10 cellular contexts compared by ENCODE assay signal in the genomic region with DNA sequence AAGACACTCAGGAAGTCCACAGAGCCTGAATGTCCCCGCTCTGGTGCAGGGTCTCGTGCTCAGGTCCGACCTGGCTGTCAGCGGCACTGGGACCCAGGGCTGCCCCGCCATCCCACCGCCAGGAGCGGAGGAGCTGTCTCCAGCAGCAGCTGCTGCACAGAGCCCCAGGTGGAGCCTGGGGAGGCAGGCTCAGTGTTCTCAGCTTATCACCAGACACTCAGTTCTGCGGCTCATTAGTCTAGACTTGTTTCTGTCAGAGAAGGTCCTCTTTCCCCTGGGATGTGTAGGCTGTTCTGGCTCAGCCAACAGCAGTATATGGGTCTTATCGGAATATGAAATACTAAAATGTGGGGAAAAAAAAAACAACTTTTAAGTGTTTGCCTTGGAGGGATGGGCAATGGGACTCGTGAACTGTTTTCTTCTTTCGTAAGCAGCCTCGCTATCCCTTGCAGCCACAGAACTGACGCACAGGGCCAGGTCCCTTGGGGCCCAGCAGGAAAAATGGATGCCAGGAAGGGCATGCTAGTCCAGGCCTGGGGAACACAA.
A peak's percentile ranks its signal among the peaks of the same experiment; 100 is the strongest.
DNase-seq lines count a peak whose midpoint lies in the region; ATAC-seq, FAIRE-seq and TF ChIP-seq lines count a peak whose summit lies in the region.
"Had no signal": no experiment of that assay in that cellular context is flagged by ENCODE, and none has a peak within 500 bp of the region (broad histone marks: within the 10 kb centered on the region; RNA-seq: fewer than 3 reads in every experiment).

No MANE protein-coding gene starts in this region.

- CTCF ChIA-PET in HepG2 (lab: Yijun Ruan, JAX; ENCODE audit: low intra/inter-chr PET ratio, low total read pairs): no interaction called here
- CTCF ChIA-PET in H1 (lab: Charles Lee; ENCODE audit: partially characterized antibody): interaction anchor here (0.9 to 1.9 kb wide), 2 partner anchors 32 to 37 kb away, joined by 5 to 12 read pairs; no protein-coding TSS in a partner anchor

- H3K4me1 ChIP-seq in HepG2 (ENCODE audit: insufficient read depth, low read length) (peaks cover 57% of the 10 kb centered on the region), right lobe of liver (no peaks in the 10 kb centered on the region), H1 (replicated peaks in 1 of 4; ENCODE audit: control insufficient read depth in 3 of 4, insufficient read depth in 4 of 4, low read length in 3 of 4) (peaks cover 0 to 14% (median 4%) of the 10 kb centered on the region in 4 experiments; a peak in 4 of 7 replicates), mesenchymal stem cell (ENCODE audit: control insufficient read depth, insufficient read depth, low read depth, low read length) (peaks cover 7% of the 10 kb centered on the region)

- DNase-seq in HepG2 (ENCODE audit: low spot score) (no peak), right lobe of liver (no peak), H1 (ENCODE audit: low read depth in 1 of 2, low spot score in 2 of 2) (no peak), mesenchymal stem cell (no peak), cerebellar cortex (ENCODE audit: low spot score) (no peak), DMS153 (lab: John Stamatoyannopoulos, UW) (no peak), activated gamma-delta T cell treated with Interleukin-2 at 50 U/mL for 16 hours (no peak)
- no peak for DNase-seq in stimulated activated CD4-positive, alpha-beta T cell treated with anti-CD3 and anti-CD28 coated beads, Interleukin-2, amount 100 ng/mL, for 48 hours
- DNase-seq: dorsolateral prefrontal cortex; NK-92 treated with Interleukin-12 subunit alpha and Interleukin-12 subunit beta, amount 100 ng/mL, for 24 hours had no signal

- H2BK5ac ChIP-seq in H1 (ENCODE audit: low read depth, low read length): no peak overlapping the region
- H2BK5ac ChIP-seq in mesenchymal stem cell (ENCODE audit: low read depth, low read length, poor library complexity, severe bottlenecking): no peak overlapping the region

- no peaks in the 10 kb centered on the region for H3K79me2 ChIP-seq in HepG2 (ENCODE audit: insufficient read depth, low read length)
- no peaks in the 10 kb centered on the region for H3K79me2 ChIP-seq in H1 (ENCODE audit: control insufficient read depth in 1 of 2, insufficient read depth in 2 of 2, low read length in 2 of 2)

- no peak overlapping the region for H2BK12ac ChIP-seq in H1 (ENCODE audit: low read depth, low read length)
- H2BK12ac ChIP-seq in mesenchymal stem cell (ENCODE audit: low read length in 2 of 2): peak overlapping the region in 1 of 2 experiments; percentile 37

- H3K14ac ChIP-seq in H1 (ENCODE audit: insufficient read length) (no peak overlapping the region), mesenchymal stem cell (ENCODE audit: low read length in 2 of 2) (no peak overlapping the region)

- no peaks in the 10 kb centered on the region for H3K79me1 ChIP-seq in H1 (ENCODE audit: low read depth, low read length)
- H3K79me1 ChIP-seq in mesenchymal stem cell (replicated peaks; ENCODE audit: low read length, poor library complexity, severe bottlenecking): no peaks in the 10 kb centered on the region

- H2AFZ ChIP-seq in HepG2 (ENCODE audit: low read length) (no peak overlapping the region), H1 (ENCODE audit: low read length) (no peak overlapping the region), mesenchymal stem cell (ENCODE audit: low read depth, low read length) (no peak overlapping the region)

- H4K20me1 ChIP-seq in HepG2 (ENCODE audit: insufficient read depth, low read length): no peaks in the 10 kb centered on the region
- H4K20me1 ChIP-seq in H1 (replicated peaks in 1 of 2; ENCODE audit: control insufficient read depth in 1 of 2, insufficient read depth in 2 of 2, low read length in 2 of 2): no peaks in the 10 kb centered on the region

- no peaks in the 10 kb centered on the region for H3K23me2 ChIP-seq in H1 (ENCODE audit: low read depth, low read length)

- peak overlapping the region; percentile 13 for H4K91ac ChIP-seq in H1 (replicated peaks; ENCODE audit: insufficient read length, low read length)
- no peak overlapping the region for H4K91ac ChIP-seq in mesenchymal stem cell (ENCODE audit: low read length)

- WGBS in HepG2 (ENCODE audit: low lambda C conversion rate): 19% methylated on average over 7 of the region's 13 CpGs
- WGBS in right lobe of liver (ENCODE audit: insufficient coverage, low coverage, low lambda C conversion rate, missing lambda C conversion rate): 84% methylated on average over 3 of the region's 13 CpGs
- WGBS in H1 (ENCODE audit: extremely low coverage in 1 of 2, insufficient coverage in 1 of 2, insufficient read length in 1 of 2, insufficient replicate concordance in 2 of 2, low coverage in 1 of 2, low lambda C conversion rate in 2 of 2, missing lambda C conversion rate in 1 of 2), 2 experiments: 92% methylated on average over 13 of the region's 13 CpGs; no CpG with 5 or more reads in 1 of the 2 experiments
- WGBS in mesenchymal stem cell: 84% methylated on average over 13 of the region's 13 CpGs

- BruUV-seq in HepG2 (replicated peaks; lab: Mats Ljungman, UMichigan): no TSS peak

- no peak overlapping the region for H4K8ac ChIP-seq in H1 (ENCODE audit: extremely low read depth, insufficient read depth, low read length)
- H4K8ac ChIP-seq in mesenchymal stem cell (ENCODE audit: low read length): no peak overlapping the region

- intact Hi-C loops in HepG2 (cut with micrococcal nuclease; ENCODE audit: unreplicated experiment): no loop called here
- intact Hi-C loops in right lobe of liver (cut with DNase I): no loop called here

- H3K9ac ChIP-seq in HepG2 (ENCODE audit: insufficient read depth, low read depth, low read length) (no peak overlapping the region), H1 (replicated peaks in 1 of 4; ENCODE audit: extremely low read depth in 1 of 4, low read depth in 3 of 4, low read length in 3 of 4) (no peak overlapping the region), mesenchymal stem cell (ENCODE audit: low read length) (peak overlapping the region; percentile 67)

- no peak for TF ChIP-seq EP300 in HepG2 (IDR thresholded peaks at IDR 0.05; ENCODE audit: low read depth in 2 of 2, low read length in 2 of 2)
- no peak for TF ChIP-seq EP300 in HepG2 (CRISPR knock-in tag; IDR thresholded peaks at IDR 0.05; ENCODE audit: borderline replicate concordance)
- no peak for TF ChIP-seq EP300 in H1 (IDR thresholded peaks at IDR 0.05; ENCODE audit: borderline replicate concordance in 1 of 2, low read depth in 2 of 2, low read length in 2 of 2)

- TF ChIP-seq POLR2A in HepG2 (IDR thresholded peaks at IDR 0.05; ENCODE audit: insufficient read depth in 1 of 2, low read depth in 2 of 2, low read length in 2 of 2) (no peak), right lobe of liver (IDR thresholded peaks at IDR 0.05) (no peak), H1 (IDR thresholded peaks at IDR 0.05; ENCODE audit: control extremely low read depth in 1 of 2, low read depth in 2 of 2, low read length in 2 of 2) (no peak)

- no peak overlapping the region for H2BK20ac ChIP-seq in H1 (ENCODE audit: low read length)

- no peak for TF ChIP-seq CTCF in HepG2 (CRISPR knock-in tag; IDR thresholded peaks at IDR 0.05)
- TF ChIP-seq CTCF in right lobe of liver (IDR thresholded peaks at IDR 0.05): no peak
- no peak for TF ChIP-seq CTCF in H1 (IDR thresholded peaks at IDR 0.05; ENCODE audit: control extremely low read depth in 1 of 3, insufficient read depth in 1 of 3, low read depth in 1 of 3, low read length in 3 of 3)

- H3K27ac ChIP-seq in HepG2 (ENCODE audit: extremely low read length, insufficient read depth, low read length) (no peak overlapping the region), right lobe of liver (no peak overlapping the region), H1 (ENCODE audit: low read depth, low read length) (no peak overlapping the region), mesenchymal stem cell (ENCODE audit: low read length, poor library complexity, severe bottlenecking) (no peak overlapping the region)

- H3K18ac ChIP-seq in H1 (ENCODE audit: extremely low read depth, low read length) (no peak overlapping the region), mesenchymal stem cell (ENCODE audit: low read depth in 1 of 2, low read length in 2 of 2) (no peak overlapping the region)

- H3K36me3 ChIP-seq in HepG2 (replicated peaks in 1 of 2; ENCODE audit: control insufficient read depth in 1 of 2, insufficient read depth in 2 of 2, low read length in 2 of 2) (no peaks in the 10 kb centered on the region), right lobe of liver (no peaks in the 10 kb centered on the region), H1 (ENCODE audit: control insufficient read depth in 2 of 4, insufficient read depth in 4 of 4, low read length in 3 of 4) (no peaks in the 10 kb centered on the region), mesenchymal stem cell (ENCODE audit: control insufficient read depth in 1 of 2, insufficient read depth in 2 of 2, low read depth in 1 of 2, low read length in 2 of 2) (peaks cover 0 to 4% of the 10 kb centered on the region in 2 experiments)

- no peak overlapping the region for H4K5ac ChIP-seq in H1 (ENCODE audit: insufficient read length, low read depth, low read length)

- no peak overlapping the region for H3K23ac ChIP-seq in H1 (ENCODE audit: insufficient read length)
- H3K23ac ChIP-seq in mesenchymal stem cell (ENCODE audit: low read length in 2 of 2): no peak overlapping the region

- no peak overlapping the region for H3K4me3 ChIP-seq in HepG2 (replicated peaks in 1 of 3; ENCODE audit: insufficient read depth in 1 of 3, low read depth in 2 of 3, low read length in 3 of 3)
- H3K4me3 ChIP-seq in right lobe of liver: no peak overlapping the region
- H3K4me3 ChIP-seq in H1 (ENCODE audit: extremely low read depth in 1 of 4, insufficient read depth in 2 of 4, low read depth in 3 of 4, low read length in 4 of 4): no peak overlapping the region
- H3K4me3 ChIP-seq in mesenchymal stem cell (ENCODE audit: insufficient read depth in 1 of 2, low read depth in 1 of 2, low read length in 2 of 2): no peak overlapping the region
- H3K4me3 ChIP-seq: dorsolateral prefrontal cortex had no signal

- H2AK5ac ChIP-seq in H1 (ENCODE audit: low read depth, low read length) (no peak overlapping the region), mesenchymal stem cell (ENCODE audit: low read length, severe bottlenecking) (no peak overlapping the region)

- TF ChIP-seq RAD21 in HepG2 (CRISPR knock-in tag; IDR thresholded peaks at IDR 0.05) (no peak), H1 (IDR thresholded peaks at IDR 0.05 in 1 of 2, conservative IDR thresholded peaks at IDR 0.05 in 1 of 2; ENCODE audit: low read depth in 2 of 2, low read length in 2 of 2) (no peak)

- H3K4me2 ChIP-seq in HepG2 (ENCODE audit: low read depth, low read length): no peak overlapping the region
- no peak overlapping the region for H3K4me2 ChIP-seq in H1 (ENCODE audit: insufficient read depth in 1 of 2, low read depth in 2 of 2, low read length in 2 of 2)
- no peak overlapping the region for H3K4me2 ChIP-seq in mesenchymal stem cell (ENCODE audit: low read length, poor library complexity, severe bottlenecking)

- FAIRE-seq in HepG2 (lab: Jason Lieb, UNC): no peak
- no peak for FAIRE-seq in H1 (lab: Jason Lieb, UNC)

- ATAC-seq in HepG2: peak; percentile 42
- no peak for ATAC-seq in right lobe of liver

- no peak overlapping the region for H2BK120ac ChIP-seq in H1 (replicated peaks; ENCODE audit: low read depth, low read length)
- no peak overlapping the region for H2BK120ac ChIP-seq in mesenchymal stem cell (ENCODE audit: low read depth, low read length)

- in situ Hi-C loops in HepG2 (cut with HindIII; ENCODE audit: extremely low pct_ligation_motif_present, low pct_unique_long_range_greater_than_20kb): no loop called here

- no peak overlapping the region for H3K4ac ChIP-seq in H1 (replicated peaks; ENCODE audit: insufficient read length, low read depth, low read length)
- H3K4ac ChIP-seq in mesenchymal stem cell (ENCODE audit: low read depth in 1 of 2, low read length in 2 of 2): no peak overlapping the region

- H3K56ac ChIP-seq in H1 (replicated peaks; ENCODE audit: insufficient read length, low read depth, low read length): no peak overlapping the region

- H2BK15ac ChIP-seq in H1 (ENCODE audit: low read length): no peak overlapping the region
- no peak overlapping the region for H2BK15ac ChIP-seq in mesenchymal stem cell (ENCODE audit: low read depth, poor library complexity, severe bottlenecking)

- H3K27me3 ChIP-seq in HepG2 (ENCODE audit: control insufficient read depth in 1 of 2, insufficient read depth in 2 of 2, low read length in 2 of 2): peaks cover 1 to 53% of the 10 kb centered on the region in 2 experiments; a peak in 3 of 5 replicates
- no peaks in the 10 kb centered on the region for H3K27me3 ChIP-seq in right lobe of liver
- H3K27me3 ChIP-seq in H1 (replicated peaks in 1 of 4; ENCODE audit: control insufficient read depth in 3 of 4, extremely low read depth in 1 of 4, insufficient read depth in 3 of 4, low read length in 3 of 4): no peaks in the 10 kb centered on the region; a peak in 2 of 7 replicates
- H3K27me3 ChIP-seq in mesenchymal stem cell (ENCODE audit: control insufficient read depth in 1 of 2, insufficient read depth in 1 of 2, low read length in 2 of 2): no peaks in the 10 kb centered on the region
- H3K27me3 ChIP-seq: dorsolateral prefrontal cortex had no signal

- POLR2A ChIA-PET in HepG2 (lab: Yijun Ruan, JAX) (no interaction called here), H1 (lab: Charles Lee; ENCODE audit: partially characterized antibody) (interaction anchor here (0.7 to 1.7 kb wide), 2 partner anchors 36 to 1843 kb away, joined by 3 to 5 read pairs; no protein-coding TSS in a partner anchor)

- H3K9me3 ChIP-seq in HepG2 (ENCODE audit: low read length) (no peaks in the 10 kb centered on the region), right lobe of liver (no peaks in the 10 kb centered on the region), H1 (ENCODE audit: insufficient read depth in 2 of 2, low read depth in 1 of 2, low read length in 1 of 2) (no peaks in the 10 kb centered on the region; a peak in 1 of 4 replicates), mesenchymal stem cell (ENCODE audit: control insufficient read depth, low read length) (peaks cover 6% of the 10 kb centered on the region)
